ENCODE assay signal across 10 cellular contexts in the genomic region with DNA sequence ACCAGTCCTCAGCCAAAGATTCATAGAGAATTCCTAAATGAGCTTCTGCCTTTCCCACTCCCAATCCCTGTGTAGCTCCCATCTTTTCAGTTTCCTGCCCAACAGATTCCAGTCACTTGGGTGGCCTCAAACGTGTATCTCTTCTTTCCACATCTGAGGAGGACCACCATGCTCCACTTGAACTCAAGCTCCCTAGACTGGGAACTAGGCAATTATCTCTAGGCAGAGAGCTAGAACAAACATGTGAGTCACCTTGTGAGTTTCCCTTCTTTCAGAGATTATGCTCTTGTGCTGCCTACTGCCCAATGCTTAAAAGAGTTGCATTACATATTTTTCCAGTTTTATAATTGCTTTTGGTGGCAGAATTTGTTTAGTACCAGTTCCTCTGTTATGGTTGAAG.
A peak's percentile ranks its signal among the peaks of the same experiment; 100 is the strongest.
DNase-seq lines count a peak whose midpoint lies in the region; ATAC-seq and TF ChIP-seq lines count a peak whose summit lies in the region.
"Had no signal": no experiment of that assay in that cellular context is flagged by ENCODE, and none has a peak within 500 bp of the region (broad histone marks: within the 10 kb centered on the region; RNA-seq: fewer than 3 reads in every experiment).

No MANE protein-coding gene starts in this region.

- peak; percentile 90 for DNase-seq in Daoy (ENCODE audit: low read depth)
- DNase-seq in LoVo (ENCODE audit: low spot score), result peak; percentile 53
- DNase-seq in choroid plexus epithelial cell (ENCODE audit: low read depth), result peak; percentile 86
- peak; percentile 70 to 81 for DNase-seq in lung microvascular endothelial cell (ENCODE audit: low read depth in 2 of 2)
- DNase-seq in NCI-H1436 (lab: John Stamatoyannopoulos, UW), result no peak
- no peak for DNase-seq in NCI-H1092 (lab: John Stamatoyannopoulos, UW)
- DNase-seq: hippocampal formation had no signal

- H3K4me1 Mint-ChIP-seq in stimulated activated memory B cell treated with anti-CD40 and anti-IgM and Interleukin-4, amounts not matched to agents 10 μg/mL and 1 μg/mL and 100 μg/mL, for 72 hours, result no peaks in the 10 kb centered on the region
- H3K4me1 Mint-ChIP-seq: central memory CD8-positive, alpha-beta T cell had no signal

- H3K27me3 Mint-ChIP-seq in stimulated activated memory B cell treated with anti-CD40 and anti-IgM and Interleukin-4, amounts not matched to agents 10 μg/mL and 1 μg/mL and 100 μg/mL, for 72 hours, result peaks cover 6% of the 10 kb centered on the region
- H3K27me3 Mint-ChIP-seq: central memory CD8-positive, alpha-beta T cell had no signal

- H3K9me3 Mint-ChIP-seq in stimulated activated memory B cell treated with anti-CD40 and anti-IgM and Interleukin-4, amounts not matched to agents 10 μg/mL and 1 μg/mL and 100 μg/mL, for 72 hours, result no peaks in the 10 kb centered on the region
- H3K9me3 Mint-ChIP-seq: central memory CD8-positive, alpha-beta T cell had no signal

- no peak for ATAC-seq in stimulated activated memory B cell treated with anti-CD40 and anti-IgM and Interleukin-4, amounts not matched to agents 10 μg/mL and 1 μg/mL and 100 μg/mL, for 72 hours
- no peak for ATAC-seq in GM19463 (IDR thresholded peaks at IDR 0.05; ENCODE audit: unreplicated experiment)

- no peak overlapping the region for H3K27ac Mint-ChIP-seq in stimulated activated memory B cell treated with anti-CD40 and anti-IgM and Interleukin-4, amounts not matched to agents 10 μg/mL and 1 μg/mL and 100 μg/mL, for 72 hours

- H3K4me3 ChIP-seq in choroid plexus epithelial cell (ENCODE audit: low read depth, low read length), result no peak overlapping the region

- no peak overlapping the region for H3K4me3 Mint-ChIP-seq in stimulated activated memory B cell treated with anti-CD40 and anti-IgM and Interleukin-4, amounts not matched to agents 10 μg/mL and 1 μg/mL and 100 μg/mL, for 72 hours
- H3K4me3 Mint-ChIP-seq: central memory CD8-positive, alpha-beta T cell had no signal

- peak; percentile 28 for TF ChIP-seq CTCF in choroid plexus epithelial cell (conservative IDR thresholded peaks at IDR 0.05; ENCODE audit: low read depth, low read length)

- no peaks in the 10 kb centered on the region for H3K36me3 Mint-ChIP-seq in stimulated activated memory B cell treated with anti-CD40 and anti-IgM and Interleukin-4, amounts not matched to agents 10 μg/mL and 1 μg/mL and 100 μg/mL, for 72 hours

Comparison
In these comparisons a context has a peak if more than half of its experiments do, and no peak if none do; other contexts are left out.
1. DNase-seq: peak in Daoy (single experiment), LoVo (single experiment), choroid plexus epithelial cell (single experiment) and lung microvascular endothelial cell (2 of 2); none in NCI-H1436 (single experiment) and NCI-H1092 (single experiment).